ENCODE assay signal across 1 cellular context in genomic region chr6:37202788-37203491, GRCh38.
TF ChIP-seq lines count a peak whose summit lies in the region.

No MANE protein-coding gene starts in this region.

TF ChIP-seq in K562, 482 proteins besides CTCF, POLR2A, EP300 and RAD21 (continued from another document and continues in another):
- TF ChIP-seq BCLAF1 (IDR thresholded peaks at IDR 0.05; ENCODE audit: borderline replicate concordance in 1 of 2, control insufficient read depth in 1 of 2, low read depth in 2 of 2, low read length in 1 of 2) (no peak), ZEB2 (IDR thresholded peaks at IDR 0.05) (peak; percentile 59; the same call in 1 of the 2 replicates), ZBED1 (IDR thresholded peaks at IDR 0.05) (no peak), NRF1 (conservative IDR thresholded peaks at IDR 0.05 in 1 of 2, IDR thresholded peaks at IDR 0.05 in 1 of 2) (no peak), MTF1 (CRISPR knock-in tag; IDR thresholded peaks at IDR 0.05; ENCODE audit: borderline replicate concordance) (no peak), ATF3 (IDR thresholded peaks at IDR 0.05) (no peak; the same call in 1 of the 2 replicates), ATF3 (CRISPR knock-in tag; conservative IDR thresholded peaks at IDR 0.05) (no peak), HIVEP1 (CRISPR knock-in tag; IDR thresholded peaks at IDR 0.05) (no peak), MLX (CRISPR knock-in tag; conservative IDR thresholded peaks at IDR 0.05) (no peak), TAL1 (IDR thresholded peaks at IDR 0.05) (peak; percentile 45; the same call in 1 of the 2 replicates), EP400 (IDR thresholded peaks at IDR 0.05) (0 out of 2 replicates have a peak, but pooled peaks have one; percentile 20), ARID1B (IDR thresholded peaks at IDR 0.05) (peak; percentile 66), NFIC (IDR thresholded peaks at IDR 0.05) (peak; percentile 85), RFX1 (IDR thresholded peaks at IDR 0.05) (no peak), ZSCAN32 (CRISPR knock-in tag; IDR thresholded peaks at IDR 0.05) (no peak), POLR2G (IDR thresholded peaks at IDR 0.05; ENCODE audit: low read depth, low read length) (no peak), NCOR1 (IDR thresholded peaks at IDR 0.05) (peak; percentile 44; the same call in 1 of the 2 replicates), PHF8 (IDR thresholded peaks at IDR 0.05; ENCODE audit: borderline replicate concordance, low read length) (no peak), BRD4 (IDR thresholded peaks at IDR 0.05) (no peak; the same call in 1 of the 2 replicates), RHOXF2B (CRISPR knock-in tag; conservative IDR thresholded peaks at IDR 0.05) (no peak), ZBTB34 (CRISPR knock-in tag; IDR thresholded peaks at IDR 0.05) (no peak), HDGF (IDR thresholded peaks at IDR 0.05) (no peak), MLLT1 (IDR thresholded peaks at IDR 0.05) (no peak), ZNF57 (CRISPR knock-in tag; IDR thresholded peaks at IDR 0.05) (no peak), RFX7 (CRISPR knock-in tag; IDR thresholded peaks at IDR 0.05) (no peak), KLF16 (IDR thresholded peaks at IDR 0.05) (no peak), RCOR1 (IDR thresholded peaks at IDR 0.05; ENCODE audit: borderline replicate concordance in 1 of 2, low read depth in 2 of 2, low read length in 2 of 2) (peak in 1 of 2 experiments; percentile 97; a peak in 2 of 4 replicates), DLX4 (CRISPR knock-in tag; IDR thresholded peaks at IDR 0.05) (no peak)
- TF ChIP-seq, protein P1, sequence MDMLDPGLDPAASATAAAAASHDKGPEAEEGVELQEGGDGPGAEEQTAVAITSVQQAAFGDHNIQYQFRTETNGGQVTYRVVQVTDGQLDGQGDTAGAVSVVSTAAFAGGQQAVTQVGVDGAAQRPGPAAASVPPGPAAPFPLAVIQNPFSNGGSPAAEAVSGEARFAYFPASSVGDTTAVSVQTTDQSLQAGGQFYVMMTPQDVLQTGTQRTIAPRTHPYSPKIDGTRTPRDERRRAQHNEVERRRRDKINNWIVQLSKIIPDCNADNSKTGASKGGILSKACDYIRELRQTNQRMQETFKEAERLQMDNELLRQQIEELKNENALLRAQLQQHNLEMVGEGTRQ (CRISPR knock-in tag; IDR thresholded peaks at IDR 0.05) = no peak
- TF ChIP-seq, protein P2, sequence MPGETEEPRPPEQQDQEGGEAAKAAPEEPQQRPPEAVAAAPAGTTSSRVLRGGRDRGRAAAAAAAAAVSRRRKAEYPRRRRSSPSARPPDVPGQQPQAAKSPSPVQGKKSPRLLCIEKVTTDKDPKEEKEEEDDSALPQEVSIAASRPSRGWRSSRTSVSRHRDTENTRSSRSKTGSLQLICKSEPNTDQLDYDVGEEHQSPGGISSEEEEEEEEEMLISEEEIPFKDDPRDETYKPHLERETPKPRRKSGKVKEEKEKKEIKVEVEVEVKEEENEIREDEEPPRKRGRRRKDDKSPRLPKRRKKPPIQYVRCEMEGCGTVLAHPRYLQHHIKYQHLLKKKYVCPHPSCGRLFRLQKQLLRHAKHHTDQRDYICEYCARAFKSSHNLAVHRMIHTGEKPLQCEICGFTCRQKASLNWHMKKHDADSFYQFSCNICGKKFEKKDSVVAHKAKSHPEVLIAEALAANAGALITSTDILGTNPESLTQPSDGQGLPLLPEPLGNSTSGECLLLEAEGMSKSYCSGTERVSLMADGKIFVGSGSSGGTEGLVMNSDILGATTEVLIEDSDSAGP (CRISPR knock-in tag; IDR thresholded peaks at IDR 0.05) = no peak
- TF ChIP-seq, protein P3, sequence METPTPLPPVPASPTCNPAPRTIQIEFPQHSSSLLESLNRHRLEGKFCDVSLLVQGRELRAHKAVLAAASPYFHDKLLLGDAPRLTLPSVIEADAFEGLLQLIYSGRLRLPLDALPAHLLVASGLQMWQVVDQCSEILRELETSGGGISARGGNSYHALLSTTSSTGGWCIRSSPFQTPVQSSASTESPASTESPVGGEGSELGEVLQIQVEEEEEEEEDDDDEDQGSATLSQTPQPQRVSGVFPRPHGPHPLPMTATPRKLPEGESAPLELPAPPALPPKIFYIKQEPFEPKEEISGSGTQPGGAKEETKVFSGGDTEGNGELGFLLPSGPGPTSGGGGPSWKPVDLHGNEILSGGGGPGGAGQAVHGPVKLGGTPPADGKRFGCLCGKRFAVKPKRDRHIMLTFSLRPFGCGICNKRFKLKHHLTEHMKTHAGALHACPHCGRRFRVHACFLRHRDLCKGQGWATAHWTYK (CRISPR knock-in tag; IDR thresholded peaks at IDR 0.05) = no peak
- TF ChIP-seq, protein P4, sequence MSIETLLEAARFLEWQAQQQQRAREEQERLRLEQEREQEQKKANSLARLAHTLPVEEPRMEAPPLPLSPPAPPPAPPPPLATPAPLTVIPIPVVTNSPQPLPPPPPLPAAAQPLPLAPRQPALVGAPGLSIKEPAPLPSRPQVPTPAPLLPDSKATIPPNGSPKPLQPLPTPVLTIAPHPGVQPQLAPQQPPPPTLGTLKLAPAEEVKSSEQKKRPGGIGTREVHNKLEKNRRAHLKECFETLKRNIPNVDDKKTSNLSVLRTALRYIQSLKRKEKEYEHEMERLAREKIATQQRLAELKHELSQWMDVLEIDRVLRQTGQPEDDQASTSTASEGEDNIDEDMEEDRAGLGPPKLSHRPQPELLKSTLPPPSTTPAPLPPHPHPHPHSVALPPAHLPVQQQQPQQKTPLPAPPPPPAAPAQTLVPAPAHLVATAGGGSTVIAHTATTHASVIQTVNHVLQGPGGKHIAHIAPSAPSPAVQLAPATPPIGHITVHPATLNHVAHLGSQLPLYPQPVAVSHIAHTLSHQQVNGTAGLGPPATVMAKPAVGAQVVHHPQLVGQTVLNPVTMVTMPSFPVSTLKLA (conservative IDR thresholded peaks at IDR 0.05) = no peak
- TF ChIP-seq, protein P5, sequence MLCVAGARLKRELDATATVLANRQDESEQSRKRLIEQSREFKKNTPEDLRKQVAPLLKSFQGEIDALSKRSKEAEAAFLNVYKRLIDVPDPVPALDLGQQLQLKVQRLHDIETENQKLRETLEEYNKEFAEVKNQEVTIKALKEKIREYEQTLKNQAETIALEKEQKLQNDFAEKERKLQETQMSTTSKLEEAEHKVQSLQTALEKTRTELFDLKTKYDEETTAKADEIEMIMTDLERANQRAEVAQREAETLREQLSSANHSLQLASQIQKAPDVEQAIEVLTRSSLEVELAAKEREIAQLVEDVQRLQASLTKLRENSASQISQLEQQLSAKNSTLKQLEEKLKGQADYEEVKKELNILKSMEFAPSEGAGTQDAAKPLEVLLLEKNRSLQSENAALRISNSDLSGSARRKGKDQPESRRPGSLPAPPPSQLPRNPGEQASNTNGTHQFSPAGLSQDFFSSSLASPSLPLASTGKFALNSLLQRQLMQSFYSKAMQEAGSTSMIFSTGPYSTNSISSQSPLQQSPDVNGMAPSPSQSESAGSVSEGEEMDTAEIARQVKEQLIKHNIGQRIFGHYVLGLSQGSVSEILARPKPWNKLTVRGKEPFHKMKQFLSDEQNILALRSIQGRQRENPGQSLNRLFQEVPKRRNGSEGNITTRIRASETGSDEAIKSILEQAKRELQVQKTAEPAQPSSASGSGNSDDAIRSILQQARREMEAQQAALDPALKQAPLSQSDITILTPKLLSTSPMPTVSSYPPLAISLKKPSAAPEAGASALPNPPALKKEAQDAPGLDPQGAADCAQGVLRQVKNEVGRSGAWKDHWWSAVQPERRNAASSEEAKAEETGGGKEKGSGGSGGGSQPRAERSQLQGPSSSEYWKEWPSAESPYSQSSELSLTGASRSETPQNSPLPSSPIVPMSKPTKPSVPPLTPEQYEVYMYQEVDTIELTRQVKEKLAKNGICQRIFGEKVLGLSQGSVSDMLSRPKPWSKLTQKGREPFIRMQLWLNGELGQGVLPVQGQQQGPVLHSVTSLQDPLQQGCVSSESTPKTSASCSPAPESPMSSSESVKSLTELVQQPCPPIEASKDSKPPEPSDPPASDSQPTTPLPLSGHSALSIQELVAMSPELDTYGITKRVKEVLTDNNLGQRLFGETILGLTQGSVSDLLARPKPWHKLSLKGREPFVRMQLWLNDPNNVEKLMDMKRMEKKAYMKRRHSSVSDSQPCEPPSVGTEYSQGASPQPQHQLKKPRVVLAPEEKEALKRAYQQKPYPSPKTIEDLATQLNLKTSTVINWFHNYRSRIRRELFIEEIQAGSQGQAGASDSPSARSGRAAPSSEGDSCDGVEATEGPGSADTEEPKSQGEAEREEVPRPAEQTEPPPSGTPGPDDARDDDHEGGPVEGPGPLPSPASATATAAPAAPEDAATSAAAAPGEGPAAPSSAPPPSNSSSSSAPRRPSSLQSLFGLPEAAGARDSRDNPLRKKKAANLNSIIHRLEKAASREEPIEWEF (CRISPR knock-in tag; IDR thresholded peaks at IDR 0.05) = no peak
- TF ChIP-seq, protein P6, sequence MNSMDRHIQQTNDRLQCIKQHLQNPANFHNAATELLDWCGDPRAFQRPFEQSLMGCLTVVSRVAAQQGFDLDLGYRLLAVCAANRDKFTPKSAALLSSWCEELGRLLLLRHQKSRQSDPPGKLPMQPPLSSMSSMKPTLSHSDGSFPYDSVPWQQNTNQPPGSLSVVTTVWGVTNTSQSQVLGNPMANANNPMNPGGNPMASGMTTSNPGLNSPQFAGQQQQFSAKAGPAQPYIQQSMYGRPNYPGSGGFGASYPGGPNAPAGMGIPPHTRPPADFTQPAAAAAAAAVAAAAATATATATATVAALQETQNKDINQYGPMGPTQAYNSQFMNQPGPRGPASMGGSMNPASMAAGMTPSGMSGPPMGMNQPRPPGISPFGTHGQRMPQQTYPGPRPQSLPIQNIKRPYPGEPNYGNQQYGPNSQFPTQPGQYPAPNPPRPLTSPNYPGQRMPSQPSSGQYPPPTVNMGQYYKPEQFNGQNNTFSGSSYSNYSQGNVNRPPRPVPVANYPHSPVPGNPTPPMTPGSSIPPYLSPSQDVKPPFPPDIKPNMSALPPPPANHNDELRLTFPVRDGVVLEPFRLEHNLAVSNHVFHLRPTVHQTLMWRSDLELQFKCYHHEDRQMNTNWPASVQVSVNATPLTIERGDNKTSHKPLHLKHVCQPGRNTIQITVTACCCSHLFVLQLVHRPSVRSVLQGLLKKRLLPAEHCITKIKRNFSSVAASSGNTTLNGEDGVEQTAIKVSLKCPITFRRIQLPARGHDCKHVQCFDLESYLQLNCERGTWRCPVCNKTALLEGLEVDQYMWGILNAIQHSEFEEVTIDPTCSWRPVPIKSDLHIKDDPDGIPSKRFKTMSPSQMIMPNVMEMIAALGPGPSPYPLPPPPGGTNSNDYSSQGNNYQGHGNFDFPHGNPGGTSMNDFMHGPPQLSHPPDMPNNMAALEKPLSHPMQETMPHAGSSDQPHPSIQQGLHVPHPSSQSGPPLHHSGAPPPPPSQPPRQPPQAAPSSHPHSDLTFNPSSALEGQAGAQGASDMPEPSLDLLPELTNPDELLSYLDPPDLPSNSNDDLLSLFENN (IDR thresholded peaks at IDR 0.05; ENCODE audit: low read depth in 2 of 2, low read length in 2 of 2) = no peak
- TF ChIP-seq, protein P7, sequence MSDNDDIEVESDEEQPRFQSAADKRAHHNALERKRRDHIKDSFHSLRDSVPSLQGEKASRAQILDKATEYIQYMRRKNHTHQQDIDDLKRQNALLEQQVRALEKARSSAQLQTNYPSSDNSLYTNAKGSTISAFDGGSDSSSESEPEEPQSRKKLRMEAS (CRISPR knock-in tag; IDR thresholded peaks at IDR 0.05) = no peak
